ENCODE assay signal across 26 cellular contexts in the genomic region with DNA sequence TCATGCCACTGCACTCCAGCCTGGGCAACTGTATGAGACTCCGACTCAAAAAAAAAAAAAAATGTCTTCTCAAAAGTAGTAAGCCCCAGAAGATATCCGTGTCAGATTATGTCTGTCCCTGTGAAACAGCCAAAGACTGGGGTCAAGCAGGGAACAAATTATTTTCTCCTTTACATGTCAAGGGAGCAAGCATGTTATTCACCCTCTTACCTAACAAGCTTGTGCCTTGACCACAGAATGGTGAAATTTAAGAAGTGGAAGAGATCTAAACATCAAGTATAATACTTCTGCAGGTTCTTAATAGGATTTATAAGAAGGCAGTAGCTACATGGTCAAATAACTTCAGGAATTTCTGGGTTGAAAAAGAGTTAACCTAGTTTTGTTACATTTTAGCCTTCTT.
"Had no signal": no experiment of that assay in that cellular context is flagged by ENCODE, and none has a peak within 500 bp of the region (broad histone marks: within the 10 kb centered on the region; RNA-seq: fewer than 3 reads in every experiment).

No MANE protein-coding gene starts in this region.

- FAIRE-seq: RCC 7860 had no signal

- H3K27ac ChIP-seq: KMS-11 had no signal

- H3K27me3 Mint-ChIP-seq: activated naive CD8-positive, alpha-beta T cell had no signal

- ATAC-seq: activated CD8-positive, alpha-beta T cell treated with anti-CD3 and anti-CD28 coated beads, Interleukin-2, amount 10 ng/mL, durations not matched to agents 7 days and 5 days; PC-3; T-helper 17 cell; WTC11 had no signal

- H3K4me2 ChIP-seq: KMS-11 had no signal

- H3K9me3 Mint-ChIP-seq: activated T-helper 1 cell treated with anti-CD3 and anti-CD28 coated beads, Interleukin-12 subunit alpha, Interleukin-12 subunit beta, Interleukin-2, Interleukin-4 antibody, amounts not matched to agents 30 ng/mL and 10 ng/mL and 1 ng/mL, durations not matched to agents 14 hours and 24 hours and 36 hours had no signal

- DNase-seq: activated CD4-positive, alpha-beta T cell treated with anti-CD3 and anti-CD28 coated beads for 48 hours; activated CD4-positive, alpha-beta T cell treated with anti-CD3 and anti-CD28 coated beads, Interleukin-2, amount 50 U/mL, for 4 hours; activated CD4-positive, CD25-positive, alpha-beta regulatory T cell treated with anti-CD3 and anti-CD28 coated beads, Interleukin-2, amount 50 U/mL, for 72 hours; activated CD8-positive, alpha-beta memory T cell treated with anti-CD3 and anti-CD28 coated beads, Interleukin-2, amount 50 U/mL, for 48 hours; activated CD8-positive, alpha-beta T cell treated with anti-CD3 and anti-CD28 coated beads, Interleukin-2, amount 10 ng/mL, durations not matched to agents 7 days and 5 days; activated effector memory CD4-positive, alpha-beta T cell treated with anti-CD3 and anti-CD28 coated beads, Interleukin-2, amount 50 U/mL, for 16 hours; activated naive CD4-positive, alpha-beta T cell treated with Interleukin-2 at 50 U/mL for 16 hours; activated T-cell treated with anti-CD3 and anti-CD28 coated beads, Interleukin-2, amount 50 U/mL, for 1 hour; cerebellar nuclear complex; NCI-H1092; NCI-H1417; NCI-H2029; NCI-H2107; NCI-H345; NCI-H510A; NCI-H526 treated with DMSO at 0.1 percent for 48 hours; NCI-H82; PC-3; SHP77 treated with DMSO at 0.1 percent for 48 hours; T-helper 17 cell; T-helper 9 cell had no signal

- H3K4me3 Mint-ChIP-seq: activated CD8-positive, alpha-beta T cell treated with anti-CD3 and anti-CD28 coated beads, Interleukin-2, amount 10 ng/mL, durations not matched to agents 7 days and 5 days; activated naive CD8-positive, alpha-beta T cell; activated T-helper 1 cell treated with anti-CD3 and anti-CD28 coated beads, Interleukin-12 subunit alpha, Interleukin-12 subunit beta, Interleukin-2, Interleukin-4 antibody, amounts not matched to agents 30 ng/mL and 10 ng/mL and 1 ng/mL, durations not matched to agents 14 hours and 24 hours and 36 hours; T-helper 17 cell; WTC11 had no signal

- H3K36me3 Mint-ChIP-seq: activated naive CD8-positive, alpha-beta T cell; WTC11 had no signal

- H3K27ac Mint-ChIP-seq: activated CD8-positive, alpha-beta T cell treated with anti-CD3 and anti-CD28 coated beads, Interleukin-2, amount 10 ng/mL, durations not matched to agents 7 days and 5 days; activated naive CD8-positive, alpha-beta T cell; activated T-helper 1 cell treated with anti-CD3 and anti-CD28 coated beads, Interleukin-12 subunit alpha, Interleukin-12 subunit beta, Interleukin-2, Interleukin-4 antibody, amounts not matched to agents 30 ng/mL and 10 ng/mL and 1 ng/mL, durations not matched to agents 14 hours and 24 hours and 36 hours; T-helper 17 cell; WTC11 had no signal

- H3K4me1 Mint-ChIP-seq: T-helper 17 cell had no signal

- H3K9ac ChIP-seq: KMS-11 had no signal
